Comparison of ENCODE assay signal across 8 cellular contexts in genomic region chrX:111318901-111319300, GRCh38. TPM values are rescaled to one million over a fixed set of nuclear protein-coding genes. Genes with fewer than 3 reads are reported as not detected.
"Had no signal": no experiment of that assay in that cellular context is flagged by ENCODE, and none has a peak within 500 bp of the region (broad histone marks: within the 10 kb centered on the region; RNA-seq: fewer than 3 reads in every experiment).

No MANE protein-coding gene starts in this region.

- H3K4me3 Mint-ChIP-seq: GM23338, H9, HFFc6 had no signal

- H3K4me2 ChIP-seq: GM23338 had no signal

- H3K4me1 ChIP-seq: HAP-1 had no signal

- H3K9me3 ChIP-seq: HAP-1 had no signal

- H3K36me3 ChIP-seq: HAP-1 had no signal

- H3K9ac ChIP-seq: GM23248 had no signal

- H2AFZ ChIP-seq: GM23248, GM23338 had no signal

- H3K27ac ChIP-seq: GM23248 had no signal

- H3K4me3 ChIP-seq: GM23248, GM23338, HAP-1 had no signal

- H3K27ac Mint-ChIP-seq: GM23338, H9, HFFc6 had no signal

- H3K4me1 Mint-ChIP-seq: GM23338 had no signal

- DNase-seq: GM23248, GOT3, H7, H9, HCEC 1CT, HFFc6 had no signal

RNA-seq across cellular contexts. Expression of gene CAPN6, which starts 48.6 kb away (rescaled TPM):
- total RNA-seq: GM23248, HFFc6 had no signal
- polyA plus RNA-seq: GM23248 had no signal
